8 cellular contexts compared by ENCODE assay signal in the genomic region with DNA sequence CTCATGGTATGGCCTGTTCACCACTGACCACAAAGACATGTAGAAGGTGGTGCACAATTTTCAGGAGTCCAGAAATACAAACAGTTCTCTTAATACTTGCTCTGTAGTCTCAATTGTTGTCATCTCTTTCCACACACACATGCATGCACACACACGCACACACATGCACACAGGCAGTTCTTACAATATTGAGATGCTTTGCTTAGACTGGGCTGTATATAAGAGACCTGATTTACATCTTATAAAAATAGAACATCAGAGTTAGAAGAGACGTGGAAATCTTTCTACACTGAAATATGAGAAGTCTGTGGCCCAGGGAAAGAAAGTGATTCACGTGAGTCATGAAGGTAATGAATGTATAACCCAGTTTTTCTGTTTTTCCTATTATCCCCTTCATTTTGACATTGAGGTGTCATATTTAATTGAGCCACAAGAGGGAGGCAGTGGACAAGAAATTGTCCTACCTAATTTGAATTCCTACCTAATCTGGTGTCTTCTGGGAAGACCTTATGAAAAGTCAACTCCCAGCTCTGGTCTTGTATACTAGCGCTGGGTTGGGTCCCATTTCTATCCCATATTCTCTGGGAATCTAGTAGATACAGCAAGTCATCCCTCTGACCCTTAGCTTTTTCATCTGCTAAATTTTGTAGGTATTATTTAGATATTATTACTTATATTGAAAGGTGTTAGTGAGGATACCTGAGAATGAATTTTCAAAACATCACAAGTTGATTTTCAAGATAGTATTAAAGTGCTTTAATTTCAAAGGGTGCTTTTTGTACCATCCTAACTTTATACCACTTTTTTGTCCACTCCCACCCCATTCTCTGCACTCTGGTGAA. TPM values are rescaled to one million over a fixed set of nuclear protein-coding genes. Genes with fewer than 3 reads are reported as not detected.
A peak's percentile ranks its signal among the peaks of the same experiment; 100 is the strongest.
DNase-seq lines count a peak whose midpoint lies in the region; ATAC-seq and TF ChIP-seq lines count a peak whose summit lies in the region.

No MANE protein-coding gene starts in this region.

- H3K4me1 ChIP-seq in esophagus squamous epithelium (no peaks in the 10 kb centered on the region), ovary (ENCODE audit: insufficient read depth) (no peaks in the 10 kb centered on the region)

- H3K27me3 ChIP-seq in esophagus squamous epithelium, result no peaks in the 10 kb centered on the region
- no peaks in the 10 kb centered on the region for H3K27me3 ChIP-seq in ovary

- no peak for DNase-seq in Right ventricle myocardium superior
- DNase-seq in cardiac septum (ENCODE audit: low spot score), result no peak
- DNase-seq in HPDE6-E6E7 (ENCODE audit: extremely low spot score), result peak; percentile 17
- DNase-seq in RWPE1 (ENCODE audit: low spot score), result peak; percentile 54
- DNase-seq in esophagus squamous epithelium (lab: John Stamatoyannopoulos, UW), result no peak
- no peak for DNase-seq in ovary

- TF ChIP-seq POLR2A in esophagus squamous epithelium (IDR thresholded peaks at IDR 0.05) (no peak), ovary (IDR thresholded peaks at IDR 0.05) (no peak)

- H3K27ac ChIP-seq in RWPE1 (no peak overlapping the region), esophagus squamous epithelium (no peak overlapping the region), ovary (no peak overlapping the region)

- peaks cover 0 to 7% (median 6%) of the 10 kb centered on the region in 3 donors for H3K9me3 ChIP-seq in esophagus squamous epithelium
- H3K9me3 ChIP-seq in ovary, result no peaks in the 10 kb centered on the region

- H3K4me3 ChIP-seq in esophagus squamous epithelium (no peak overlapping the region), ovary (no peak overlapping the region)

- H3K36me3 ChIP-seq in esophagus squamous epithelium (no peaks in the 10 kb centered on the region), ovary (no peaks in the 10 kb centered on the region)

- intact Hi-C loops in Right ventricle myocardium superior (cut with DNase I), result no loop called here
- intact Hi-C loops in cardiac septum (cut with DNase I), result no loop called here
- intact Hi-C loops in esophagus squamous epithelium (cut with DNase I), result no loop called here
- intact Hi-C loops in ovary (cut with DNase I), result no loop called here

- POLR2A ChIA-PET in RWPE1 (lab: Yijun Ruan, JAX; ENCODE audit: low non-redundant PET), result no interaction called here

- TF ChIP-seq CTCF in RWPE1 (conservative IDR thresholded peaks at IDR 0.05; ENCODE audit: low read depth) (peak; percentile 70), esophagus squamous epithelium (IDR thresholded peaks at IDR 0.05) (peak; percentile 47 to 64 (median 54)), ovary (IDR thresholded peaks at IDR 0.05) (peak in 2 of 3 donors; percentile 12 to 37)

- no peak for TF ChIP-seq EP300 in ovary (IDR thresholded peaks at IDR 0.05)

- CTCF ChIA-PET in RWPE1 (lab: Yijun Ruan, JAX), result interaction anchor here (0.7 to 2.0 kb wide), 6 partner anchors 12 to 382 kb away, joined by 3 to 7 read pairs (median 4); no protein-coding TSS in a partner anchor

- ATAC-seq in Right ventricle myocardium superior (ENCODE audit: poor library complexity) (peak; percentile 43), HG03521 (IDR thresholded peaks at IDR 0.05; ENCODE audit: unreplicated experiment) (no peak), GM21717 (IDR thresholded peaks at IDR 0.05; ENCODE audit: unreplicated experiment) (no peak)

- WGBS in esophagus squamous epithelium, 2 donors, result 19 to 20% methylated on average over 4 of the region's 4 CpGs
- WGBS in ovary, 3 donors, result 24% methylated on average over 4 of the region's 4 CpGs

RNA-seq across cellular contexts. Expression of a gene that starts 14.9 kb away (rescaled TPM):
- total RNA-seq in Right ventricle myocardium superior (15.2 TPM), cardiac septum (8.8 TPM), esophagus squamous epithelium (10 to 100 TPM in 2 of 4 donors, 1 to 10 TPM in 1, under 1 TPM in 1; 0.42 to 32.0 (median 8.3) TPM), ovary (10 to 100 TPM in 4 of 7 donors, 1 to 10 TPM in 3; 3.8 to 41.2 (median 10.9) TPM)
- 10 to 100 TPM in 1 of 2 donors, 1 to 10 TPM in 1; 9.1 to 46.4 TPM for polyA plus RNA-seq in ovary

RNA-seq across cellular contexts. Expression of a gene that starts 22.7 kb away (rescaled TPM):
- total RNA-seq in Right ventricle myocardium superior (1.1 TPM), cardiac septum (0.62 TPM), esophagus squamous epithelium (1 to 10 TPM in 1 of 4 donors, under 1 TPM in 2, not detected in 1; 0.32 to 4.2 (median 0.88) TPM), ovary (1 to 10 TPM in 2 of 7 donors, under 1 TPM in 5; 0.30 to 1.3 (median 0.92) TPM)
- polyA plus RNA-seq in ovary, result under 1 TPM; 0.27 to 0.57 TPM

Comparison
In these comparisons a context has a peak if more than half of its experiments do, and no peak if none do; other contexts are left out.
1. DNase-seq: peak in HPDE6-E6E7 (single experiment) and RWPE1 (single experiment); none in Right ventricle myocardium superior (single experiment), cardiac septum (single experiment), esophagus squamous epithelium (single experiment) and ovary (0 of 5).
2. Peak in every context shown above with its lines, with median percentiles within 50 percentile points of each other: CTCF ChIP-seq.